Comparison of ENCODE assay signal across 8 cellular contexts in genomic region chr22:43013355-43014061, GRCh38. TPM values are rescaled to one million over a fixed set of nuclear protein-coding genes. Genes with fewer than 3 reads are reported as not detected.
A peak's percentile ranks its signal among the peaks of the same experiment; 100 is the strongest.
DNase-seq lines count a peak whose midpoint lies in the region; ATAC-seq and TF ChIP-seq lines count a peak whose summit lies in the region.

No MANE protein-coding gene starts in this region.

- H3K4me3 ChIP-seq in heart right ventricle (peak overlapping the region in 9 of 10 donors; percentile 75 to 92 (median 82)), ascending aorta (peak overlapping the region; percentile 91 to 99), lower lobe of right lung (peak overlapping the region; percentile 79), urinary bladder (ENCODE audit: low read depth, low read length) (peak overlapping the region; percentile 89), uterus (peak overlapping the region in 1 of 2 donors; percentile 100)

- intact Hi-C loops in heart right ventricle (cut with DNase I) = loop anchor here in 3 of 10 donors (5.0 to 10.0 kb wide), 3 partner anchors 59 to 156 kb away; partner anchors contain the start of gene ARFGAP3 (in 1 of the 3)
- intact Hi-C loops in Right ventricle myocardium superior (cut with DNase I) = no loop called here
- intact Hi-C loops in ascending aorta (cut with DNase I) = loop anchor here (2.0 kb wide), 3 partner anchors 19 to 105 kb away; no protein-coding TSS in a partner anchor
- intact Hi-C loops in lower lobe of right lung (cut with DNase I) = no loop called here
- intact Hi-C loops in uterus (cut with DNase I; ENCODE audit: low total_unique reads) = no loop called here

- WGBS in heart right ventricle, 2 donors = 22 to 26% methylated on average over 9 of the region's 9 CpGs
- 19% methylated on average over 9 of the region's 9 CpGs for WGBS in urinary bladder

- DNase-seq in heart right ventricle = no peak
- no peak for DNase-seq in Right ventricle myocardium superior
- no peak for DNase-seq in ascending aorta (ENCODE audit: low spot score in 2 of 2)
- no peak for DNase-seq in lower lobe of right lung
- no peak for DNase-seq in uterus

- TF ChIP-seq POLR2A in uterus (IDR thresholded peaks at IDR 0.05) = no peak

- no peaks in the 10 kb centered on the region for H3K9me3 ChIP-seq in heart right ventricle
- no peaks in the 10 kb centered on the region for H3K9me3 ChIP-seq in ascending aorta
- no peaks in the 10 kb centered on the region for H3K9me3 ChIP-seq in lower lobe of right lung
- H3K9me3 ChIP-seq in uterus = no peaks in the 10 kb centered on the region

- ATAC-seq in heart right ventricle = no peak
- ATAC-seq in Right ventricle myocardium superior (ENCODE audit: poor library complexity) = no peak
- no peak for ATAC-seq in lower lobe of right lung
- ATAC-seq in GM19452 (IDR thresholded peaks at IDR 0.05; ENCODE audit: unreplicated experiment) = no peak
- no peak for ATAC-seq in HG03025 (IDR thresholded peaks at IDR 0.05; ENCODE audit: low FRiP score, unreplicated experiment)

- H3K4me1 ChIP-seq in heart right ventricle (peaks cover 4 to 47% (median 29%) of the 10 kb centered on the region in 9 donors), ascending aorta (peaks cover 9 to 13% of the 10 kb centered on the region in 2 donors), lower lobe of right lung (peaks cover 48% of the 10 kb centered on the region), urinary bladder (ENCODE audit: insufficient read depth) (no peaks in the 10 kb centered on the region), uterus (no peaks in the 10 kb centered on the region)

- no peaks in the 10 kb centered on the region for H3K36me3 ChIP-seq in heart right ventricle
- no peaks in the 10 kb centered on the region for H3K36me3 ChIP-seq in ascending aorta
- no peaks in the 10 kb centered on the region for H3K36me3 ChIP-seq in lower lobe of right lung
- no peaks in the 10 kb centered on the region for H3K36me3 ChIP-seq in urinary bladder (ENCODE audit: insufficient read depth)
- H3K36me3 ChIP-seq in uterus = no peaks in the 10 kb centered on the region

- H3K27ac ChIP-seq in heart right ventricle (peak overlapping the region in 6 of 10 donors; percentile 18 to 78 (median 68)), ascending aorta (peak overlapping the region; percentile 41 to 75), lower lobe of right lung (peak overlapping the region; percentile 77), urinary bladder (ENCODE audit: low read depth) (no peak overlapping the region), uterus (peak overlapping the region in 1 of 2 donors; percentile 68)

- H3K27me3 ChIP-seq in heart right ventricle (no peaks in the 10 kb centered on the region), ascending aorta (no peaks in the 10 kb centered on the region), lower lobe of right lung (ENCODE audit: low read depth) (no peaks in the 10 kb centered on the region), uterus (no peaks in the 10 kb centered on the region)

- TF ChIP-seq CTCF in heart right ventricle (IDR thresholded peaks at IDR 0.05) = no peak
- no peak for TF ChIP-seq CTCF in ascending aorta (IDR thresholded peaks at IDR 0.05)
- TF ChIP-seq CTCF in lower lobe of right lung (IDR thresholded peaks at IDR 0.05) = no peak
- no peak for TF ChIP-seq CTCF in uterus (IDR thresholded peaks at IDR 0.05)

RNA-seq across cellular contexts. Expression of gene PACSIN2, which starts 1.4 kb away (rescaled TPM):
- total RNA-seq in heart right ventricle (10 to 100 TPM; 45.0 to 69.7 (median 57.8) TPM), Right ventricle myocardium superior (60.2 TPM), ascending aorta (95.5 TPM), lower lobe of right lung (104 TPM), urinary bladder (31.6 TPM), uterus (10 to 100 TPM; 34.4 to 66.1 (median 48.0) TPM)
- polyA plus RNA-seq in heart right ventricle (10 to 100 TPM; 24.3 to 41.7 TPM), urinary bladder (61.8 TPM)
